1 cellular context compared by ENCODE assay signal in the genomic region with DNA sequence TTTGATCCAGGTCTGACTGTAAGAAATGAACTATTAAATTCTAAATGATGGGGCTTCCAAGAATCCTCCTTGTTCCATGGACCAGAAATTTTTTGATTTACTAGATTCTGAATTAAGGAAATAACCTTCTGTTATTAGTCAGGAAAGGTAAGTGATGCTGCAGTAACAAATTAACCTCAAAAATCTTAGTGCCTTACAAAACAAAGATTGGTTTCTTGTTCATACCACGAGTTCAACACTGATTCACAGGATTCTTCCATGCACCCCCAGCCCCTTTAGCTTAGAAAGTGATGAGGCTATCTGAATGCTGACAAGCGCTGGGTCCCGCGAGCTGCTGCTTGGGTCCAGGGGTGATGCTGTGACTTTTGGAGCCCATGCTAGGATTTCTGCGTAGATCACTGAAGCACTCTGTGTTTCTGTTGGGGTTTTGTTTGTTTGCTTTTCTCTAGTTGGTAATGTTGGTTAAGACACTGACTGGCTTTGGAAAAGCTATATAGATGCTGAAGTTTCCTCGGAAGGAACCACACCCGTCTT.
TF ChIP-seq lines count a peak whose summit lies in the region.

No MANE protein-coding gene starts in this region.

TF ChIP-seq in K562, 482 proteins besides CTCF, POLR2A, EP300 and RAD21:
- TF ChIP-seq, protein P1, sequence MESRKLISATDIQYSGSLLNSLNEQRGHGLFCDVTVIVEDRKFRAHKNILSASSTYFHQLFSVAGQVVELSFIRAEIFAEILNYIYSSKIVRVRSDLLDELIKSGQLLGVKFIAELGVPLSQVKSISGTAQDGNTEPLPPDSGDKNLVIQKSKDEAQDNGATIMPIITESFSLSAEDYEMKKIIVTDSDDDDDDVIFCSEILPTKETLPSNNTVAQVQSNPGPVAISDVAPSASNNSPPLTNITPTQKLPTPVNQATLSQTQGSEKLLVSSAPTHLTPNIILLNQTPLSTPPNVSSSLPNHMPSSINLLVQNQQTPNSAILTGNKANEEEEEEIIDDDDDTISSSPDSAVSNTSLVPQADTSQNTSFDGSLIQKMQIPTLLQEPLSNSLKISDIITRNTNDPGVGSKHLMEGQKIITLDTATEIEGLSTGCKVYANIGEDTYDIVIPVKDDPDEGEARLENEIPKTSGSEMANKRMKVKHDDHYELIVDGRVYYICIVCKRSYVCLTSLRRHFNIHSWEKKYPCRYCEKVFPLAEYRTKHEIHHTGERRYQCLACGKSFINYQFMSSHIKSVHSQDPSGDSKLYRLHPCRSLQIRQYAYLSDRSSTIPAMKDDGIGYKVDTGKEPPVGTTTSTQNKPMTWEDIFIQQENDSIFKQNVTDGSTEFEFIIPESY (CRISPR knock-in tag; IDR thresholded peaks at IDR 0.05) = peak; percentile 51; the same call in 1 of the 2 replicates
- peak; percentile 95 for TF ChIP-seq ZNF12 (CRISPR knock-in tag; IDR thresholded peaks at IDR 0.05)
- no peak for TF ChIP-seq ZNF589 (CRISPR knock-in tag; IDR thresholded peaks at IDR 0.05; ENCODE audit: low read depth)
TF ChIP-seq in K562: peak in this region for 2.
